Comparison of ENCODE assay signal across 1 cellular context in the genomic region with DNA sequence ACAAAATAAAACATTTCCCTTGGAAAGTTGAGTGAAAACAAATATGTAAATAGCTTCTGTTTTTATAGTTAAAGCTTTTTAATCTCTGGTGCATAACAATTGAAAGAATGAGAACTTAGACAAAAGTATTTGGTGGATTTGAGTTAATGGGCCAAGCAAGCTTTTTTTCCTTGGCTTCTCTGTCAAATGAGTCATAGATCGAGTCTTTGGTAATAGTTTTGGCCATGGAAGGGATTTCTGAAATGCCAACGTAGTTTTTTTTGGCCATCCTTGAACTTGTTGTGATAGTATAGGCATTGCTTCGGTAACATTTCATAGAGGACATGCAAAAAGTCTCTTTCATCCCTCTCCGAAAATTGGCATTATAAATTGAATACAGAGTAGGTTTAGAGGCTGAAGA.
TF ChIP-seq lines count a peak whose summit lies in the region.

No MANE protein-coding gene starts in this region.

TF ChIP-seq in HepG2, 621 proteins besides CTCF, POLR2A, EP300 and RAD21:
- TF ChIP-seq SRSF9 (IDR thresholded peaks at IDR 0.05; ENCODE audit: borderline replicate concordance, insufficient read depth, low read depth, low read length, poor library complexity, severe bottlenecking) = no peak
- TF ChIP-seq CREB1 (IDR thresholded peaks at IDR 0.05) = 0 out of 2 replicates have a peak, but pooled peaks have one; percentile 15
- no peak for TF ChIP-seq CREB1 (CRISPR knock-in tag; IDR thresholded peaks at IDR 0.05)
- TF ChIP-seq CENPT (CRISPR knock-in tag; IDR thresholded peaks at IDR 0.05; ENCODE audit: low read depth) = no peak
- TF ChIP-seq HDAC6 (IDR thresholded peaks at IDR 0.05; ENCODE audit: low read depth, low read length) = no peak
